ENCODE assay signal across 33 cellular contexts in genomic region chr2:145927398-145927951, GRCh38.
DNase-seq lines count a peak whose midpoint lies in the region; ATAC-seq and TF ChIP-seq lines count a peak whose summit lies in the region.
"Had no signal": no experiment of that assay in that cellular context is flagged by ENCODE, and none has a peak within 500 bp of the region (broad histone marks: within the 10 kb centered on the region; RNA-seq: fewer than 3 reads in every experiment).

No MANE protein-coding gene starts in this region.

- TF ChIP-seq POLR2A in ovary (IDR thresholded peaks at IDR 0.05) = no peak

- WGBS in right cardiac atrium = 49% methylated on average over 5 of the region's 5 CpGs
- 62% methylated on average over 5 of the region's 5 CpGs for WGBS in hepatocyte (ENCODE audit: low lambda C conversion rate, missing lambda C conversion rate)
- 7 to 13% (median 12%) methylated on average over 5 of the region's 5 CpGs for WGBS in ovary, 3 donors

- H3K27ac ChIP-seq in cardiac muscle cell (no peak overlapping the region), right cardiac atrium (ENCODE audit: low read length) (no peak overlapping the region), hepatocyte (no peak overlapping the region), ovary (no peak overlapping the region)
- H3K27ac ChIP-seq: 22Rv1, gastrocnemius medialis, lower lobe of right lung, transverse colon had no signal

- H3K36me3 ChIP-seq in cardiac muscle cell (no peaks in the 10 kb centered on the region), hepatocyte (replicated peaks; ENCODE audit: insufficient read depth, low read depth) (no peaks in the 10 kb centered on the region), ovary (no peaks in the 10 kb centered on the region)
- H3K36me3 ChIP-seq: gastrocnemius medialis, lower lobe of right lung, transverse colon had no signal

- no peak for ATAC-seq in right cardiac atrium
- no peak for ATAC-seq in activated T-cell treated with anti-CD3 and anti-CD28 coated beads, Interleukin-2, amount 50 U/mL, for 4 hours
- ATAC-seq in activated CD8-positive, alpha-beta T cell treated with anti-CD3 and anti-CD28 coated beads, Interleukin-2, amount 10 ng/mL, durations not matched to agents 7 days and 5 days = no peak
- ATAC-seq: activated CD8-positive, alpha-beta T cell treated with anti-CD3 and anti-CD28 coated beads for 36 hours; activated T-helper 17 cell treated with anti-CD3 and anti-CD28 coated beads, Interleukin-2, amount 50 U/mL, for 72 hours; gastrocnemius medialis; lower lobe of right lung; naive thymus-derived CD4-positive, alpha-beta T cell; Right ventricle myocardium inferior had no signal

- H3K4me1 ChIP-seq in cardiac muscle cell (ENCODE audit: low read depth) (peaks cover 5% of the 10 kb centered on the region), right cardiac atrium (ENCODE audit: control insufficient read depth, insufficient read depth, low read length) (no peaks in the 10 kb centered on the region), hepatocyte (ENCODE audit: insufficient read depth) (no peaks in the 10 kb centered on the region), ovary (ENCODE audit: insufficient read depth) (no peaks in the 10 kb centered on the region)
- H3K4me1 ChIP-seq: gastrocnemius medialis, lower lobe of right lung, transverse colon had no signal

- no peaks in the 10 kb centered on the region for H3K9me2 ChIP-seq in hepatocyte (replicated peaks; ENCODE audit: insufficient read depth)

- DNase-seq in cardiac muscle cell (ENCODE audit: low read depth in 1 of 2, low spot score in 1 of 2) (peak in 1 of 2 donors; percentile 39), right cardiac atrium (no peak), cardiac fibroblast (ENCODE audit: low read depth in 2 of 2) (peak; percentile 50 to 53), hepatocyte (ENCODE audit: low spot score) (no peak), ovary (no peak)
- DNase-seq in activated naive CD4-positive, alpha-beta T cell (lab: John Stamatoyannopoulos, UW) = no peak
- no peak for DNase-seq in activated T-cell treated with anti-CD3 and anti-CD28 coated beads, Interleukin-2, amount 50 U/mL, for 4 hours
- no peak for DNase-seq in activated CD8-positive, alpha-beta T cell treated with anti-CD3 and anti-CD28 coated beads, Interleukin-2, amount 10 ng/mL, durations not matched to agents 7 days and 5 days
- DNase-seq: activated CD4-positive, alpha-beta T cell treated with anti-CD3 and anti-CD28 coated beads for 1 hour; activated CD8-positive, alpha-beta T cell treated with anti-CD3 and anti-CD28 coated beads for 36 hours; Calu3; DMS79 treated with DMSO at 0.1 percent for 48 hours; endodermal cell; gastrocnemius medialis; GF-D8; hippocampal formation; lower lobe of right lung; naive thymus-derived CD4-positive, alpha-beta T cell; NCI-H1417; NCI-H2029; NCI-H510A treated with DMSO at 0.1 percent for 48 hours; NK-92 treated with Interleukin-12 subunit alpha and Interleukin-12 subunit beta, amount 100 ng/mL, for 24 hours; nucleus accumbens; stimulated activated CD4-positive, alpha-beta T cell treated with anti-CD3 and anti-CD28 coated beads, Interleukin-15, amount 100 ng/mL, for 24 hours; stimulated activated CD4-positive, alpha-beta T cell treated with anti-CD3 and anti-CD28 coated beads, Interleukin-4, amount 100 ng/mL, for 4 hours; T-helper 2 cell; transverse colon had no signal

- no peaks in the 10 kb centered on the region for H3K9me3 Mint-ChIP-seq in activated T-cell treated with anti-CD3 and anti-CD28 coated beads, Interleukin-2, amount 50 U/mL, for 4 hours
- H3K9me3 Mint-ChIP-seq in activated CD8-positive, alpha-beta T cell treated with anti-CD3 and anti-CD28 coated beads, Interleukin-2, amount 10 ng/mL, durations not matched to agents 7 days and 5 days (ENCODE audit: insufficient read depth) = no peaks in the 10 kb centered on the region
- H3K9me3 Mint-ChIP-seq: activated naive CD4-positive, alpha-beta T cell treated with anti-CD3 and anti-CD28 coated beads, Interleukin-2, amount 50 U/mL, for 24 hours; CD14-positive monocyte; dendritic cell treated with granulocyte-macrophage colony-stimulating factor and Interleukin-4, amounts not matched to agents 40 ng/mL and 50 ng/mL, for 4 days had no signal

- H3K27ac Mint-ChIP-seq in activated CD8-positive, alpha-beta T cell treated with anti-CD3 and anti-CD28 coated beads, Interleukin-2, amount 10 ng/mL, durations not matched to agents 7 days and 5 days = no peak overlapping the region
- H3K27ac Mint-ChIP-seq: activated CD8-positive, alpha-beta T cell treated with anti-CD3 and anti-CD28 coated beads for 36 hours; activated naive CD4-positive, alpha-beta T cell treated with anti-CD3 and anti-CD28 coated beads, Interleukin-2, amount 50 U/mL, for 24 hours; activated T-helper 17 cell treated with anti-CD3 and anti-CD28 coated beads, Interleukin-2, amount 50 U/mL, for 72 hours; CD14-positive monocyte; dendritic cell treated with granulocyte-macrophage colony-stimulating factor and Interleukin-4, amounts not matched to agents 40 ng/mL and 50 ng/mL, for 4 days; endodermal cell; naive thymus-derived CD4-positive, alpha-beta T cell had no signal

- no peaks in the 10 kb centered on the region for H3K27me3 Mint-ChIP-seq in activated T-cell treated with anti-CD3 and anti-CD28 coated beads, Interleukin-2, amount 50 U/mL, for 4 hours (ENCODE audit: low read depth)
- no peaks in the 10 kb centered on the region for H3K27me3 Mint-ChIP-seq in activated CD8-positive, alpha-beta T cell treated with anti-CD3 and anti-CD28 coated beads, Interleukin-2, amount 10 ng/mL, durations not matched to agents 7 days and 5 days (ENCODE audit: low read depth)
- H3K27me3 Mint-ChIP-seq: activated CD8-positive, alpha-beta T cell treated with anti-CD3 and anti-CD28 coated beads for 36 hours; activated naive CD4-positive, alpha-beta T cell treated with anti-CD3 and anti-CD28 coated beads, Interleukin-2, amount 50 U/mL, for 24 hours; activated T-helper 17 cell treated with anti-CD3 and anti-CD28 coated beads, Interleukin-2, amount 50 U/mL, for 72 hours; dendritic cell treated with granulocyte-macrophage colony-stimulating factor and Interleukin-4, amounts not matched to agents 40 ng/mL and 50 ng/mL, for 4 days; naive thymus-derived CD4-positive, alpha-beta T cell had no signal

- TF ChIP-seq CTCF in cardiac muscle cell (IDR thresholded peaks at IDR 0.05; ENCODE audit: low read depth, low read length) = peak; percentile 4
- no peak for TF ChIP-seq CTCF in cardiac fibroblast (IDR thresholded peaks at IDR 0.05; ENCODE audit: low read depth, low read length)
- no peak for TF ChIP-seq CTCF in hepatocyte (IDR thresholded peaks at IDR 0.05; ENCODE audit: poor library complexity)
- no peak for TF ChIP-seq CTCF in ovary (IDR thresholded peaks at IDR 0.05)

- H3K79me2 ChIP-seq in hepatocyte = no peaks in the 10 kb centered on the region

- intact Hi-C loops in right cardiac atrium (cut with DNase I) (no loop called here), ovary (cut with DNase I) (no loop called here)

- peak overlapping the region; percentile 23 for H2AFZ ChIP-seq in hepatocyte

- no peaks in the 10 kb centered on the region for H3K9me3 ChIP-seq in cardiac muscle cell (ENCODE audit: low read depth)
- no peaks in the 10 kb centered on the region for H3K9me3 ChIP-seq in right cardiac atrium (ENCODE audit: control insufficient read depth, low read length)
- H3K9me3 ChIP-seq in hepatocyte (ENCODE audit: low read depth) = no peaks in the 10 kb centered on the region
- no peaks in the 10 kb centered on the region for H3K9me3 ChIP-seq in ovary
- H3K9me3 ChIP-seq: gastrocnemius medialis, lower lobe of right lung, transverse colon had no signal

- no peaks in the 10 kb centered on the region for H4K20me1 ChIP-seq in hepatocyte (ENCODE audit: insufficient read depth, poor library complexity, severe bottlenecking)

- H3K27me3 ChIP-seq in cardiac muscle cell = no peaks in the 10 kb centered on the region
- H3K27me3 ChIP-seq in right cardiac atrium (ENCODE audit: control insufficient read depth, insufficient read depth) = no peaks in the 10 kb centered on the region
- no peaks in the 10 kb centered on the region for H3K27me3 ChIP-seq in hepatocyte
- no peaks in the 10 kb centered on the region for H3K27me3 ChIP-seq in ovary
- H3K27me3 ChIP-seq: gastrocnemius medialis, transverse colon had no signal

- H3K4me3 Mint-ChIP-seq in activated T-cell treated with anti-CD3 and anti-CD28 coated beads, Interleukin-2, amount 50 U/mL, for 4 hours = no peak overlapping the region
- H3K4me3 Mint-ChIP-seq in activated CD8-positive, alpha-beta T cell treated with anti-CD3 and anti-CD28 coated beads, Interleukin-2, amount 10 ng/mL, durations not matched to agents 7 days and 5 days = no peak overlapping the region
- H3K4me3 Mint-ChIP-seq: activated CD8-positive, alpha-beta T cell treated with anti-CD3 and anti-CD28 coated beads for 36 hours; activated naive CD4-positive, alpha-beta T cell treated with anti-CD3 and anti-CD28 coated beads, Interleukin-2, amount 50 U/mL, for 24 hours; activated T-helper 17 cell treated with anti-CD3 and anti-CD28 coated beads, Interleukin-2, amount 50 U/mL, for 72 hours; CD14-positive monocyte; dendritic cell treated with granulocyte-macrophage colony-stimulating factor and Interleukin-4, amounts not matched to agents 40 ng/mL and 50 ng/mL, for 4 days; endodermal cell; naive thymus-derived CD4-positive, alpha-beta T cell had no signal

- CTCF ChIA-PET in activated CD8-positive, alpha-beta T cell treated with anti-CD3 and anti-CD28 coated beads, Interleukin-2, amount 10 ng/mL, durations not matched to agents 7 days and 5 days (lab: Charles Lee) = no interaction called here

- no peak overlapping the region for H3K4me3 ChIP-seq in cardiac muscle cell
- no peak overlapping the region for H3K4me3 ChIP-seq in right cardiac atrium (ENCODE audit: low read length)
- no peak overlapping the region for H3K4me3 ChIP-seq in cardiac fibroblast (replicated peaks in 1 of 2; ENCODE audit: low read depth in 2 of 2, low read length in 2 of 2)
- H3K4me3 ChIP-seq in hepatocyte = no peak overlapping the region
- no peak overlapping the region for H3K4me3 ChIP-seq in ovary
- H3K4me3 ChIP-seq: gastrocnemius medialis, lower lobe of right lung, transverse colon had no signal

- no peaks in the 10 kb centered on the region for H3K36me3 Mint-ChIP-seq in activated T-cell treated with anti-CD3 and anti-CD28 coated beads, Interleukin-2, amount 50 U/mL, for 4 hours (ENCODE audit: insufficient read depth)
- no peaks in the 10 kb centered on the region for H3K36me3 Mint-ChIP-seq in activated CD8-positive, alpha-beta T cell treated with anti-CD3 and anti-CD28 coated beads, Interleukin-2, amount 10 ng/mL, durations not matched to agents 7 days and 5 days (ENCODE audit: low read depth)
- H3K36me3 Mint-ChIP-seq: activated naive CD4-positive, alpha-beta T cell treated with anti-CD3 and anti-CD28 coated beads, Interleukin-2, amount 50 U/mL, for 24 hours; CD14-positive monocyte; naive thymus-derived CD4-positive, alpha-beta T cell had no signal

- no peak for TF ChIP-seq EP300 in ovary (IDR thresholded peaks at IDR 0.05)

- H3K4me1 Mint-ChIP-seq in activated T-cell treated with anti-CD3 and anti-CD28 coated beads, Interleukin-2, amount 50 U/mL, for 4 hours (ENCODE audit: low read depth) = no peaks in the 10 kb centered on the region
- H3K4me1 Mint-ChIP-seq in activated CD8-positive, alpha-beta T cell treated with anti-CD3 and anti-CD28 coated beads, Interleukin-2, amount 10 ng/mL, durations not matched to agents 7 days and 5 days (ENCODE audit: low read depth) = peaks cover 3% of the 10 kb centered on the region
- H3K4me1 Mint-ChIP-seq: activated naive CD4-positive, alpha-beta T cell treated with anti-CD3 and anti-CD28 coated beads, Interleukin-2, amount 50 U/mL, for 24 hours; activated T-helper 17 cell treated with anti-CD3 and anti-CD28 coated beads, Interleukin-2, amount 50 U/mL, for 72 hours; CD14-positive monocyte; naive thymus-derived CD4-positive, alpha-beta T cell had no signal

- POLR2A ChIA-PET in activated CD8-positive, alpha-beta T cell treated with anti-CD3 and anti-CD28 coated beads, Interleukin-2, amount 10 ng/mL, durations not matched to agents 7 days and 5 days (lab: Charles Lee) = no interaction called here

- H3K4me2 ChIP-seq in hepatocyte = peak overlapping the region; percentile 4

Comparison
In these comparisons a context has a peak if more than half of its experiments do, and no peak if none do; other contexts are left out.
1. DNase-seq: peak in cardiac fibroblast (2 of 2); none in right cardiac atrium (0 of 3), hepatocyte (single experiment), ovary (0 of 5), activated naive CD4-positive, alpha-beta T cell (0 of 4), activated T-cell treated with anti-CD3 and anti-CD28 coated beads, Interleukin-2, amount 50 U/mL, for 4 hours (single experiment) and activated CD8-positive, alpha-beta T cell treated with anti-CD3 and anti-CD28 coated beads, Interleukin-2, amount 10 ng/mL, durations not matched to agents 7 days and 5 days (single experiment).